Comparison of ENCODE assay signal across 12 cellular contexts in genomic region chr15:89794627-89795241, GRCh38. TPM values are rescaled to one million over a fixed set of nuclear protein-coding genes. Genes with fewer than 3 reads are reported as not detected.
DNase-seq lines count a peak whose midpoint lies in the region; ATAC-seq, FAIRE-seq and TF ChIP-seq lines count a peak whose summit lies in the region.
"Had no signal": no experiment of that assay in that cellular context is flagged by ENCODE, and none has a peak within 500 bp of the region (broad histone marks: within the 10 kb centered on the region; RNA-seq: fewer than 3 reads in every experiment).

No MANE protein-coding gene starts in this region.

- H3K27ac Mint-ChIP-seq in MCF 10A (ENCODE audit: low read depth, unreplicated experiment) = peak overlapping the region; percentile 10
- H3K27ac Mint-ChIP-seq: activated naive CD8-positive, alpha-beta T cell treated with anti-CD3 and anti-CD28 coated beads, Interleukin-2, amount 10 ng/mL, durations not matched to agents 7 days and 5 days had no signal

- H3K27ac ChIP-seq in kidney (ENCODE audit: low read depth in 2 of 2, low read length in 2 of 2) = no peak overlapping the region
- peak overlapping the region; percentile 1 to 51 (median 24) for H3K27ac ChIP-seq in thyroid gland
- no peak overlapping the region for H3K27ac ChIP-seq in WERI-Rb-1

- peaks cover 98% of the 10 kb centered on the region for H3K36me3 Mint-ChIP-seq in MCF 10A (ENCODE audit: insufficient read depth, unreplicated experiment)
- H3K36me3 Mint-ChIP-seq: activated naive CD8-positive, alpha-beta T cell treated with anti-CD3 and anti-CD28 coated beads, Interleukin-2, amount 10 ng/mL, durations not matched to agents 7 days and 5 days had no signal

- no peak overlapping the region for H3K9ac ChIP-seq in kidney (ENCODE audit: low read length in 2 of 2)

- intact Hi-C loops in MCF 10A (cut with micrococcal nuclease) (no loop called here), kidney (cut with DNase I) (no loop called here), thyroid gland (cut with DNase I) (no loop called here)

- H3K4me1 ChIP-seq in kidney (ENCODE audit: control insufficient read depth in 1 of 2, insufficient read depth in 1 of 2, low read depth in 1 of 2, low read length in 2 of 2) (peaks cover 4 to 5% of the 10 kb centered on the region in 2 donors), thyroid gland (peaks cover 6 to 18% of the 10 kb centered on the region in 2 donors)

- no peak overlapping the region for H3K4me3 Mint-ChIP-seq in MCF 10A (ENCODE audit: unreplicated experiment)
- H3K4me3 Mint-ChIP-seq: activated naive CD8-positive, alpha-beta T cell treated with anti-CD3 and anti-CD28 coated beads, Interleukin-2, amount 10 ng/mL, durations not matched to agents 7 days and 5 days had no signal

- 7 to 8% methylated on average over 5 of the region's 5 CpGs for WGBS in thyroid gland, 2 donors

- BruUV-seq in MCF 10A (replicated peaks; lab: Mats Ljungman, UMichigan) = no TSS peak

- POLR2A ChIA-PET in MCF 10A (lab: Yijun Ruan, JAX) = interaction anchor here (1.4 kb wide), 1 partner anchor 20 kb away, joined by 3 read pairs; the partner anchor contains the start of gene ANPEP

- CTCF ChIA-PET in MCF 10A (lab: Yijun Ruan, JAX) = interaction anchor here (1.0 to 1.3 kb wide), 2 partner anchors 34 to 80 kb away, joined by 3 to 6 read pairs; no protein-coding TSS in a partner anchor

- no peaks in the 10 kb centered on the region for H3K27me3 Mint-ChIP-seq in MCF 10A (ENCODE audit: insufficient read depth, unreplicated experiment)

- FAIRE-seq in kidney (lab: Jason Lieb, UNC) = no peak

- H3K27me3 ChIP-seq in thyroid gland = no peaks in the 10 kb centered on the region
- no peaks in the 10 kb centered on the region for H3K27me3 ChIP-seq in WERI-Rb-1 (ENCODE audit: insufficient read depth, low read depth, severe bottlenecking)

- H3K4me3 ChIP-seq in kidney (ENCODE audit: low read length in 2 of 2) (no peak overlapping the region), thyroid gland (replicated peaks in 1 of 3) (no peak overlapping the region), WERI-Rb-1 (ENCODE audit: low read depth, low read length) (no peak overlapping the region)

- no peak for TF ChIP-seq CTCF in MCF 10A (IDR thresholded peaks at IDR 0.05; ENCODE audit: unreplicated experiment)
- TF ChIP-seq CTCF in kidney (IDR thresholded peaks at IDR 0.05; ENCODE audit: borderline replicate concordance, extremely low read depth, insufficient read depth) = no peak
- TF ChIP-seq CTCF in thyroid gland (IDR thresholded peaks at IDR 0.05) = no peak
- no peak for TF ChIP-seq CTCF in WERI-Rb-1 (IDR thresholded peaks at IDR 0.05; ENCODE audit: low read depth, low read length)

- H3K4me1 Mint-ChIP-seq in MCF 10A (ENCODE audit: insufficient read depth, unreplicated experiment) = peaks cover 22% of the 10 kb centered on the region
- H3K4me1 Mint-ChIP-seq: activated naive CD8-positive, alpha-beta T cell treated with anti-CD3 and anti-CD28 coated beads, Interleukin-2, amount 10 ng/mL, durations not matched to agents 7 days and 5 days had no signal

- DNase-seq in NCI-H748 (lab: John Stamatoyannopoulos, UW; ENCODE audit: unreplicated experiment) (peak; percentile 13), NCI-H748 treated with DMSO at 0.1 percent for 48 hours (lab: John Stamatoyannopoulos, UW) (no peak), MCF 10A (ENCODE audit: unreplicated experiment) (peak; percentile 72), kidney (peak; percentile 24), thyroid gland (peak; percentile 26 to 44), WERI-Rb-1 (no peak)
- DNase-seq in stimulated activated naive CD8-positive, alpha-beta T cell treated with anti-CD3 and anti-CD28 coated beads, Interleukin-15, Interleukin-2, amounts not matched to agents 100 U/mL and 50 U/mL, for 24 hours = no peak
- DNase-seq: activated naive CD8-positive, alpha-beta T cell treated with anti-CD3 and anti-CD28 coated beads, Interleukin-2, amount 10 ng/mL, durations not matched to agents 7 days and 5 days; DND-41; NCI-H187 treated with DMSO at 0.1 percent for 48 hours had no signal

- peaks cover 0 to 30% of the 10 kb centered on the region in 2 donors for H3K36me3 ChIP-seq in kidney (ENCODE audit: control insufficient read depth in 1 of 2, insufficient read depth in 2 of 2, low read length in 2 of 2)
- no peaks in the 10 kb centered on the region for H3K36me3 ChIP-seq in thyroid gland
- H3K36me3 ChIP-seq in WERI-Rb-1 = no peaks in the 10 kb centered on the region

- H3K9me3 Mint-ChIP-seq in MCF 10A (ENCODE audit: unreplicated experiment) = no peaks in the 10 kb centered on the region
- H3K9me3 Mint-ChIP-seq: activated naive CD8-positive, alpha-beta T cell treated with anti-CD3 and anti-CD28 coated beads, Interleukin-2, amount 10 ng/mL, durations not matched to agents 7 days and 5 days had no signal

- no peak for TF ChIP-seq POLR2A in thyroid gland (IDR thresholded peaks at IDR 0.05)

- H3K9me3 ChIP-seq in kidney (ENCODE audit: control insufficient read depth in 1 of 2, low read length in 2 of 2) (no peaks in the 10 kb centered on the region), thyroid gland (no peaks in the 10 kb centered on the region), WERI-Rb-1 (ENCODE audit: severe bottlenecking) (no peaks in the 10 kb centered on the region)

- ATAC-seq in stimulated activated naive CD8-positive, alpha-beta T cell treated with anti-CD3 and anti-CD28 coated beads, Interleukin-15, Interleukin-2, amounts not matched to agents 100 U/mL and 50 U/mL, for 24 hours = no peak
- no peak for ATAC-seq in GM21825 (IDR thresholded peaks at IDR 0.05; ENCODE audit: unreplicated experiment)
- ATAC-seq: Panc1 had no signal

RNA-seq across cellular contexts. Expression of gene MESP2, which starts 18.6 kb away (rescaled TPM):
- total RNA-seq in MCF 10A (2022) = not detected in 2 replicates
- total RNA-seq in kidney = 0.47 TPM
- 0.24 TPM for polyA plus RNA-seq in kidney (ENCODE audit: insufficient read depth, low read depth, low replicate concordance)
- total RNA-seq in thyroid gland = under 1 TPM in 2 of 4 donors, not detected in 2; 0.34 to 0.67 TPM
- total RNA-seq: activated naive CD8-positive, alpha-beta T cell treated with anti-CD3 and anti-CD28 coated beads, Interleukin-2, amount 10 ng/mL, durations not matched to agents 7 days and 5 days had no signal

RNA-seq across cellular contexts. Expression of gene ANPEP, which starts 19.9 kb away (rescaled TPM):
- 252 and 294 TPM in 2 replicates for total RNA-seq in MCF 10A (2022)
- total RNA-seq in kidney = 221 TPM
- 242 TPM for polyA plus RNA-seq in kidney (ENCODE audit: insufficient read depth, low read depth, low replicate concordance)
- 10 to 100 TPM in 1 of 4 donors, 1 to 10 TPM in 3; 7.2 to 11.7 (median 9.4) TPM for total RNA-seq in thyroid gland

RNA-seq across cellular contexts. Expression of gene MESP1, which starts 43.7 kb away (rescaled TPM):
- total RNA-seq in MCF 10A (2022) = 0.58 and 1.6 TPM in 2 replicates
- 2.1 TPM for total RNA-seq in kidney
- polyA plus RNA-seq in kidney (ENCODE audit: insufficient read depth, low read depth, low replicate concordance) = 6.0 TPM
- 1 to 10 TPM in 3 of 4 donors, not detected in 1; 1.9 to 2.6 (median 2.1) TPM for total RNA-seq in thyroid gland

Comparison
In these comparisons a context has a peak if more than half of its experiments do, and no peak if none do; other contexts are left out.
1. DNase-seq: peak in NCI-H748 (single experiment), MCF 10A (single experiment), kidney (single experiment) and thyroid gland (2 of 2); none in NCI-H748 treated with DMSO at 0.1 percent for 48 hours (single experiment), stimulated activated naive CD8-positive, alpha-beta T cell treated with anti-CD3 and anti-CD28 coated beads, Interleukin-15, Interleukin-2, amounts not matched to agents 100 U/mL and 50 U/mL, for 24 hours (single experiment) and WERI-Rb-1 (single experiment).
2. H3K27ac ChIP-seq: peak in thyroid gland (3 of 3); none in kidney (0 of 2) and WERI-Rb-1 (single experiment).
3. RNA of gene ANPEP, which starts 19.9 kb away (total RNA-seq): 252 to 294 TPM in MCF 10A and 221 TPM in kidney (single experiment); 7.2 to 11.7 TPM in thyroid gland; every median in the first group is over 10 times any median in the second.